Comparison of ENCODE assay signal across 8 cellular contexts in genomic region chr12:65279387-65280112, GRCh38. TPM values are rescaled to one million over a fixed set of nuclear protein-coding genes. Genes with fewer than 3 reads are reported as not detected.
DNase-seq lines count a peak whose midpoint lies in the region; ATAC-seq and TF ChIP-seq lines count a peak whose summit lies in the region.

No MANE protein-coding gene starts in this region.

- H3K4me1 ChIP-seq in muscle layer of colon (ENCODE audit: insufficient read depth, low read length) (peaks cover 26% of the 10 kb centered on the region), BE2C (no peaks in the 10 kb centered on the region)

- H3K36me3 ChIP-seq in muscle layer of colon (ENCODE audit: insufficient read depth, low read length) = peaks cover 6% of the 10 kb centered on the region
- no peaks in the 10 kb centered on the region for H3K36me3 ChIP-seq in BE2C

- H3K4me3 Mint-ChIP-seq in central memory CD8-positive, alpha-beta T cell = peak overlapping the region; percentile 34

- H3K27me3 ChIP-seq in muscle layer of colon (ENCODE audit: control insufficient read depth in 1 of 2, insufficient read depth in 2 of 2, low read length in 2 of 2) = no peaks in the 10 kb centered on the region
- peaks cover 78% of the 10 kb centered on the region for H3K27me3 ChIP-seq in BE2C

- H3K4me3 ChIP-seq in muscle layer of colon (ENCODE audit: low read depth in 1 of 2, low read length in 2 of 2) (peak overlapping the region; percentile 51 to 76), BE2C (ENCODE audit: low read depth, low read length) (no peak overlapping the region)

- no peak for TF ChIP-seq CTCF in BE2C (IDR thresholded peaks at IDR 0.05; ENCODE audit: low read depth, low read length)

- ATAC-seq in central memory CD8-positive, alpha-beta T cell (replicated peaks; ENCODE audit: extremely low read depth, poor library complexity, severe bottlenecking) = no peak
- ATAC-seq in GM21447 (IDR thresholded peaks at IDR 0.05; ENCODE audit: unreplicated experiment) (no peak), HG02623 (IDR thresholded peaks at IDR 0.05; ENCODE audit: unreplicated experiment) (no peak), GM19397 (IDR thresholded peaks at IDR 0.05; ENCODE audit: unreplicated experiment) (no peak)

- no peak overlapping the region for H3K27ac Mint-ChIP-seq in central memory CD8-positive, alpha-beta T cell (ENCODE audit: low read depth)

- H3K27me3 Mint-ChIP-seq in central memory CD8-positive, alpha-beta T cell = peaks cover 68% of the 10 kb centered on the region

- peak overlapping the region; percentile 87 for H3K9ac ChIP-seq in muscle layer of colon (ENCODE audit: low read length)

- no peaks in the 10 kb centered on the region for H3K9me3 ChIP-seq in muscle layer of colon (ENCODE audit: low read length)
- H3K9me3 ChIP-seq in BE2C = no peaks in the 10 kb centered on the region

- peak overlapping the region; percentile 70 for H3K27ac ChIP-seq in muscle layer of colon (ENCODE audit: low read depth, low read length)

- no peaks in the 10 kb centered on the region for H3K4me1 Mint-ChIP-seq in central memory CD8-positive, alpha-beta T cell

- DNase-seq in ELR (ENCODE audit: low read depth) (peak; percentile 62), HS-5 (ENCODE audit: low read depth) (peak; percentile 23), BE2C (no peak)
- no peak for DNase-seq in central memory CD8-positive, alpha-beta T cell (ENCODE audit: low spot score in 2 of 2)

- no peaks in the 10 kb centered on the region for H3K36me3 Mint-ChIP-seq in central memory CD8-positive, alpha-beta T cell (ENCODE audit: insufficient read depth)

- H3K9me3 Mint-ChIP-seq in central memory CD8-positive, alpha-beta T cell = no peaks in the 10 kb centered on the region

RNA-seq across cellular contexts. Expression of gene MSRB3, which starts 1.1 kb away (rescaled TPM):
- not detected for polyA plus RNA-seq in BE2C (2012; ENCODE audit: insufficient read depth, insufficient read length, low read depth)

Comparison
In these comparisons a context has a peak if more than half of its experiments do, and no peak if none do; other contexts are left out.
1. DNase-seq: peak in ELR (single experiment) and HS-5 (single experiment); none in central memory CD8-positive, alpha-beta T cell (0 of 2) and BE2C (single experiment).